1 cellular context compared by ENCODE assay signal in the genomic region with DNA sequence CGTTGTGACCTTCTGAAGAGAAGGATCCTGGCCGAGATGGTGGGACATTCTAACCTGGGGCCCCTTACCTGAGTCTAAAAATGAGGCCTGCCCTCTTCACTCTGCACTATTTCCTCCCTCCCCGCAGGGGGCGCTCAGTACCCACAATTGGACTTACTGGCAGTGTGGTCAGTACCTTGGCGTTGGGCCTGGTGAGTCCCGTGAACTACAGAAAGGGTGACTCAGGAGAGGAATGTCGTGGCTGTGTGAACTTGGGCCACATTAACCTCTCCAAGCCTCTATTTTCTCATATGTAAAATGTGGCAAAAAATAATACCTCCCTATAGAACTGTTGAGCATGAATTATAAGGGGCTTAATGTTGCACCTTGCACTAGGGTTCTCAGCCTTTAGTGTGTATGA.
TF ChIP-seq lines count a peak whose summit lies in the region.

No MANE protein-coding gene starts in this region.

TF ChIP-seq in HepG2, 621 proteins besides CTCF, POLR2A, EP300 and RAD21 (continued from another document and continues in another):
- TF ChIP-seq ZNF609 (CRISPR knock-in tag; IDR thresholded peaks at IDR 0.05; ENCODE audit: borderline replicate concordance) (no peak), ZNF839 (CRISPR knock-in tag; IDR thresholded peaks at IDR 0.05; ENCODE audit: borderline replicate concordance) (no peak), ZNF781 (CRISPR knock-in tag; IDR thresholded peaks at IDR 0.05; ENCODE audit: borderline replicate concordance, not compliant biosample characterization) (peak; percentile 45), ZXDC (CRISPR knock-in tag; IDR thresholded peaks at IDR 0.05) (no peak), SATB2 (CRISPR knock-in tag; IDR thresholded peaks at IDR 0.05) (no peak), MAZ (IDR thresholded peaks at IDR 0.05; ENCODE audit: borderline replicate concordance, low read depth, low read length) (peak; percentile 34; the same call in 1 of the 2 replicates), MAZ (CRISPR knock-in tag; IDR thresholded peaks at IDR 0.05; ENCODE audit: low read depth) (no peak), ZNF644 (CRISPR knock-in tag; IDR thresholded peaks at IDR 0.05; ENCODE audit: low read depth) (0 out of 2 replicates have a peak, but pooled peaks have one; percentile 21), ARNTL (CRISPR knock-in tag; IDR thresholded peaks at IDR 0.05) (0 out of 2 replicates have a peak, but pooled peaks have one; percentile 45), TRIM22 (IDR thresholded peaks at IDR 0.05) (no peak), FOSL1 (CRISPR knock-in tag; IDR thresholded peaks at IDR 0.05; ENCODE audit: borderline replicate concordance) (no peak), LCORL (IDR thresholded peaks at IDR 0.05) (no peak), LCORL (CRISPR knock-in tag; IDR thresholded peaks at IDR 0.05) (peak; percentile 58; the same call in 1 of the 2 replicates), DNMT3B (CRISPR knock-in tag; conservative IDR thresholded peaks at IDR 0.05) (no peak), CERS6 (CRISPR knock-in tag; IDR thresholded peaks at IDR 0.05) (no peak), ZNF580 (CRISPR knock-in tag; IDR thresholded peaks at IDR 0.05; ENCODE audit: borderline replicate concordance, low read depth) (peak; percentile 82; the same call in 1 of the 2 replicates), TGIF2 (CRISPR knock-in tag; IDR thresholded peaks at IDR 0.05) (no peak), GATA4 (IDR thresholded peaks at IDR 0.05; ENCODE audit: borderline replicate concordance, low read depth) (no peak), ZNF670 (CRISPR knock-in tag; IDR thresholded peaks at IDR 0.05; ENCODE audit: borderline replicate concordance) (no peak), FOXJ3 (CRISPR knock-in tag; IDR thresholded peaks at IDR 0.05; ENCODE audit: borderline replicate concordance) (0 out of 2 replicates have a peak, but pooled peaks have one; percentile 14), ZZZ3 (CRISPR knock-in tag; IDR thresholded peaks at IDR 0.05; ENCODE audit: borderline replicate concordance) (no peak; the same call in 1 of the 2 replicates), NFYC (CRISPR knock-in tag; IDR thresholded peaks at IDR 0.05) (peak; percentile 18; the same call in 1 of the 2 replicates), STAT6 (CRISPR knock-in tag; IDR thresholded peaks at IDR 0.05; ENCODE audit: borderline replicate concordance) (no peak), ZFP1 (CRISPR knock-in tag; IDR thresholded peaks at IDR 0.05) (no peak), RBFOX2 (IDR thresholded peaks at IDR 0.05; ENCODE audit: low read depth, low read length) (no peak), XRCC5 (optimal IDR thresholded peaks at IDR 0.05; ENCODE audit: low read length) (peak; percentile 98), NCOR1 (IDR thresholded peaks at IDR 0.05; ENCODE audit: borderline replicate concordance, low read length) (no peak), ZNF282 (IDR thresholded peaks at IDR 0.05; ENCODE audit: partially characterized antibody) (no peak), CENPBD1 (CRISPR knock-in tag; IDR thresholded peaks at IDR 0.05; ENCODE audit: borderline replicate concordance, low read depth) (no peak), FIP1L1 (IDR thresholded peaks at IDR 0.05; ENCODE audit: borderline replicate concordance, insufficient read depth, low read depth, low read length) (no peak), SRY (CRISPR knock-in tag; IDR thresholded peaks at IDR 0.05) (no peak)
- TF ChIP-seq, protein P1, sequence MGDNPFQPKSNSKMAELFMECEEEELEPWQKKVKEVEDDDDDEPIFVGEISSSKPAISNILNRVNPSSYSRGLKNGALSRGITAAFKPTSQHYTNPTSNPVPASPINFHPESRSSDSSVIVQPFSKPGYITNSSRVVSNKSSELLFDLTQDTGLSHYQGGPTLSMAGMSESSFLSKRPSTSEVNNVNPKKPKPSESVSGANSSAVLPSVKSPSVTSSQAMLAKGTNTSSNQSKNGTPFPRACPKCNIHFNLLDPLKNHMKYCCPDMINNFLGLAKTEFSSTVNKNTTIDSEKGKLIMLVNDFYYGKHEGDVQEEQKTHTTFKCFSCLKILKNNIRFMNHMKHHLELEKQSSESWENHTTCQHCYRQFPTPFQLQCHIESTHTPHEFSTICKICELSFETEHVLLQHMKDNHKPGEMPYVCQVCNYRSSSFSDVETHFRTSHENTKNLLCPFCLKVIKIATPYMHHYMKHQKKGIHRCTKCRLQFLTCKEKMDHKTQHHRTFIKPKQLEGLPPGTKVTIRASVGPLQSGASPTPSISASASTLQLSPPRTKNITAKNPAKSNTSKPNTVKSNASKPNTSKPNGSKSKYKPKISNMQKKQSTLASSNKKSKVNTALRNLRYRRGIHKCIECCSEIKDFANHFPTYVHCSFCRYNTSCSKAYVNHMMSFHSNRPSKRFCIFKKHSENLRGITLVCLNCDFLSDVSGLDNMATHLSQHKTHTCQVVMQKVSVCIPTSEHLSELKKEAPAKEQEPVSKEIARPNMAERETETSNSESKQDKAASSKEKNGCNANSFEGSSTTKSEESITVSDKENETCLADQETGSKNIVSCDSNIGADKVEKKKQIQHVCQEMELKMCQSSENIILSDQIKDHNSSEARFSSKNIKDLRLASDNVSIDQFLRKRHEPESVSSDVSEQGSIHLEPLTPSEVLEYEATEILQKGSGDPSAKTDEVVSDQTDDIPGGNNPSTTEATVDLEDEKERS (CRISPR knock-in tag; IDR thresholded peaks at IDR 0.05) = no peak
- TF ChIP-seq, protein P2, sequence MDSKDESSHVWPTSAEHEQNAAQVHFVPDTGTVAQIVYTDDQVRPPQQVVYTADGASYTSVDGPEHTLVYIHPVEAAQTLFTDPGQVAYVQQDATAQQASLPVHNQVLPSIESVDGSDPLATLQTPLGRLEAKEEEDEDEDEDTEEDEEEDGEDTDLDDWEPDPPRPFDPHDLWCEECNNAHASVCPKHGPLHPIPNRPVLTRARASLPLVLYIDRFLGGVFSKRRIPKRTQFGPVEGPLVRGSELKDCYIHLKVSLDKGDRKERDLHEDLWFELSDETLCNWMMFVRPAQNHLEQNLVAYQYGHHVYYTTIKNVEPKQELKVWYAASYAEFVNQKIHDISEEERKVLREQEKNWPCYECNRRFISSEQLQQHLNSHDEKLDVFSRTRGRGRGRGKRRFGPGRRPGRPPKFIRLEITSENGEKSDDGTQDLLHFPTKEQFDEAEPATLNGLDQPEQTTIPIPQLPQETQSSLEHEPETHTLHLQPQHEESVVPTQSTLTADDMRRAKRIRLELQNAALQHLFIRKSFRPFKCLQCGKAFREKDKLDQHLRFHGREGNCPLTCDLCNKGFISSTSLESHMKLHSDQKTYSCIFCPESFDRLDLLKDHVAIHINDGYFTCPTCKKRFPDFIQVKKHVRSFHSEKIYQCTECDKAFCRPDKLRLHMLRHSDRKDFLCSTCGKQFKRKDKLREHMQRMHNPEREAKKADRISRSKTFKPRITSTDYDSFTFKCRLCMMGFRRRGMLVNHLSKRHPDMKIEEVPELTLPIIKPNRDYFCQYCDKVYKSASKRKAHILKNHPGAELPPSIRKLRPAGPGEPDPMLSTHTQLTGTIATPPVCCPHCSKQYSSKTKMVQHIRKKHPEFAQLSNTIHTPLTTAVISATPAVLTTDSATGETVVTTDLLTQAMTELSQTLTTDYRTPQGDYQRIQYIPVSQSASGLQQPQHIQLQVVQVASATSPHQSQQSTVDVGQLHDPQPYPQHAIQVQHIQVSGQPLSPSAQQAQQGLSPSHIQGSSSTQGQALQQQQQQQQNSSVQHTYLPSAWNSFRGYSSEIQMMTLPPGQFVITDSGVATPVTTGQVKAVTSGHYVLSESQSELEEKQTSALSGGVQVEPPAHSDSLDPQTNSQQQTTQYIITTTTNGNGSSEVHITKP (CRISPR knock-in tag; IDR thresholded peaks at IDR 0.05; ENCODE audit: low read depth) = 0 out of 2 replicates have a peak, but pooled peaks have one; percentile 37
- TF ChIP-seq, protein P3, sequence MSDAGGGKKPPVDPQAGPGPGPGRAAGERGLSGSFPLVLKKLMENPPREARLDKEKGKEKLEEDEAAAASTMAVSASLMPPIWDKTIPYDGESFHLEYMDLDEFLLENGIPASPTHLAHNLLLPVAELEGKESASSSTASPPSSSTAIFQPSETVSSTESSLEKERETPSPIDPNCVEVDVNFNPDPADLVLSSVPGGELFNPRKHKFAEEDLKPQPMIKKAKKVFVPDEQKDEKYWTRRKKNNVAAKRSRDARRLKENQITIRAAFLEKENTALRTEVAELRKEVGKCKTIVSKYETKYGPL (CRISPR knock-in tag; IDR thresholded peaks at IDR 0.05) = no peak
